15 cellular contexts compared by ENCODE assay signal in the genomic region with DNA sequence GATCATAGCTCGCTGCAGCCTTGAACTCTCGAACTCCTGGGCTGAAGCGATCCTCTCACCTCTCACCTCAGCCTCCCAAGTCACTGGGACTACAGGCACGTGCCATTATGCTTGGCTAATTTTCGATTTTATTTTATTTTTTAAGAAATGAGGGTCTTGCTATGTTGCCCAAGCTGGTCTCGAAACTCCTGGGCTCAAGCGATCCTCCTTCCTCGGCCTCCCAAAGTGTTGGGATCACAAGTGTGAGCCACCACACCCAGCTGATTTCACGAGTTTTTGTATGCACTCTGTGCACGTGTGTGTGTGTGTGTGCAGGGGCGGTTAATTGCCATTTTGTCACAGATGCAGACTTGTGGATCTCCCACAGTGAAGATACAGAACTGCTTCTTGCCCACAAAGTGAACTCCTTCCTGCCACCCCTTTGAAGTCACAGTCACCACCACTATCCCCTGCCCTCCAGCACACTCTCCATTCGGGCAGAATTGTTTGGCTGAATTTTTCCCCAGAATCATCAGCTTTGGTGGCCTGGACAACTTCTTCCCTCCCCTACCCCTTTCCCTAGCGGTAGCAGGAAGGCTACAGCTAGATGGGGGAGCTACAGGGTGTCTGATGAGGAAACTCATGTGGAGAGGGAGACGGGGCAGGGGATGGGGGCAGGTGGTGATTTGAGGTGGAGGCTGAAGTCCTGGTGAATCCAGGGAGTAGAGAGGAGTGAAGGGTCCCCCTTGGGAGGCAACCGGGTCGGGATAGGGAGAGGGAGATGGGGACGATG. TPM values are rescaled to one million over a fixed set of nuclear protein-coding genes. Genes with fewer than 3 reads are reported as not detected.
DNase-seq lines count a peak whose midpoint lies in the region; ATAC-seq, FAIRE-seq and TF ChIP-seq lines count a peak whose summit lies in the region.
"Had no signal": no experiment of that assay in that cellular context is flagged by ENCODE, and none has a peak within 500 bp of the region (broad histone marks: within the 10 kb centered on the region; RNA-seq: fewer than 3 reads in every experiment).

No MANE protein-coding gene starts in this region.

- H3K18ac ChIP-seq in H1 (ENCODE audit: extremely low read depth, low read length): no peak overlapping the region

- WGBS in H1 (ENCODE audit: extremely low coverage in 1 of 2, insufficient coverage in 1 of 2, insufficient read length in 1 of 2, insufficient replicate concordance in 2 of 2, low coverage in 1 of 2, low lambda C conversion rate in 2 of 2, missing lambda C conversion rate in 1 of 2), 2 experiments: 77% methylated on average over 17 of the region's 17 CpGs; no CpG with 5 or more reads in 1 of the 2 experiments

- peak overlapping the region; percentile 71; the same call in 1 of the 2 replicates for H3K27ac ChIP-seq in H1 (ENCODE audit: low read depth, low read length)
- H3K27ac ChIP-seq in neural progenitor cell: no peak overlapping the region

- no peak for FAIRE-seq in H1 (lab: Jason Lieb, UNC)
- FAIRE-seq: colon, GM19239, TTC549 had no signal

- H2BK12ac ChIP-seq in H1 (ENCODE audit: low read depth, low read length): 0 out of 2 replicates have a peak overlapping the region, but pooled peaks have one; percentile 39

- H3F3A ChIP-seq in Loucy (ENCODE audit: low read depth) (no peaks in the 10 kb centered on the region), neural progenitor cell (ENCODE audit: low read depth) (peaks cover 24% of the 10 kb centered on the region)

- CTCF ChIA-PET in Caco-2 (lab: Charles Lee): interaction anchor here (0.9 kb wide), 1 partner anchor 8 kb away, joined by 3 read pairs; no protein-coding TSS in a partner anchor
- CTCF ChIA-PET in H1 (lab: Charles Lee; ENCODE audit: partially characterized antibody): interaction anchor here (0.6 to 2.6 kb wide), 5 partner anchors 9 to 1431 kb away, joined by 3 to 29 read pairs (median 3); no protein-coding TSS in a partner anchor

- H3K79me1 ChIP-seq in H1 (ENCODE audit: low read depth, low read length): no peaks in the 10 kb centered on the region

- H3K23me2 ChIP-seq in H1 (ENCODE audit: low read depth, low read length): peaks cover 9% of the 10 kb centered on the region; the same call in 1 of the 2 replicates

- H4K5ac ChIP-seq in H1 (ENCODE audit: insufficient read length, low read depth, low read length): no peak overlapping the region

- H2BK15ac ChIP-seq in H1 (ENCODE audit: low read length): no peak overlapping the region

- H3K9me2 ChIP-seq in Loucy (replicated peaks; ENCODE audit: low read depth, low read length): no peaks in the 10 kb centered on the region

- no peaks in the 10 kb centered on the region for H3K27me3 ChIP-seq in Caco-2 (replicated peaks; ENCODE audit: control insufficient read depth, insufficient read depth, low read length)
- no peaks in the 10 kb centered on the region for H3K27me3 ChIP-seq in Loucy (ENCODE audit: insufficient read depth, low read length, poor library complexity, severe bottlenecking)
- H3K27me3 ChIP-seq in H1 (replicated peaks in 1 of 4; ENCODE audit: control insufficient read depth in 3 of 4, extremely low read depth in 1 of 4, insufficient read depth in 3 of 4, low read length in 3 of 4): no peaks in the 10 kb centered on the region
- no peaks in the 10 kb centered on the region for H3K27me3 ChIP-seq in neural progenitor cell

- H3K79me2 ChIP-seq in Loucy (ENCODE audit: insufficient read depth, low read length): no peaks in the 10 kb centered on the region
- H3K79me2 ChIP-seq in H1 (ENCODE audit: control insufficient read depth in 1 of 2, insufficient read depth in 2 of 2, low read length in 2 of 2): no peaks in the 10 kb centered on the region
- H3K79me2 ChIP-seq in neural progenitor cell (ENCODE audit: low read depth): no peaks in the 10 kb centered on the region

- H2AK5ac ChIP-seq in H1 (ENCODE audit: low read depth, low read length): peak overlapping the region; percentile 40; the same call in 1 of the 2 replicates

- peak overlapping the region; percentile 10; the same call in 1 of the 2 replicates for H3K4me3 ChIP-seq in Caco-2 (ENCODE audit: low read depth, low read length)
- no peak overlapping the region for H3K4me3 ChIP-seq in Loucy (ENCODE audit: low read length, poor library complexity, severe bottlenecking)
- peak overlapping the region in 3 of 4 experiments; percentile 42 to 58 (median 51); a peak in 4 of 8 replicates for H3K4me3 ChIP-seq in H1 (ENCODE audit: extremely low read depth in 1 of 4, insufficient read depth in 2 of 4, low read depth in 3 of 4, low read length in 4 of 4)
- H3K4me3 ChIP-seq in neural progenitor cell: peak overlapping the region; percentile 46

- H3K36me3 Mint-ChIP-seq in Caco-2 (ENCODE audit: insufficient read depth, unreplicated experiment) (no peaks in the 10 kb centered on the region), neural progenitor cell (no peaks in the 10 kb centered on the region)
- H3K36me3 Mint-ChIP-seq: activated CD8-positive, alpha-beta memory T cell treated with anti-CD3 and anti-CD28 coated beads, Interleukin-2, amount 10 ng/mL, durations not matched to agents 7 days and 5 days; CD14-positive monocyte had no signal

- H3K14ac ChIP-seq in H1 (ENCODE audit: insufficient read length): no peak overlapping the region

- H3K36me3 ChIP-seq in Caco-2 (ENCODE audit: control insufficient read depth, insufficient read depth, low read length): no peaks in the 10 kb centered on the region
- no peaks in the 10 kb centered on the region for H3K36me3 ChIP-seq in Loucy (ENCODE audit: insufficient read depth, low read length)
- H3K36me3 ChIP-seq in H1 (ENCODE audit: control insufficient read depth in 2 of 4, insufficient read depth in 4 of 4, low read length in 3 of 4): peaks cover 0 to 3% (median 0%) of the 10 kb centered on the region in 4 experiments; a peak in 1 of 8 replicates
- no peaks in the 10 kb centered on the region for H3K36me3 ChIP-seq in neural progenitor cell

- H2AFZ ChIP-seq in Loucy (ENCODE audit: low read length) (no peak overlapping the region), H1 (ENCODE audit: low read length) (no peak overlapping the region), neural progenitor cell (replicated peaks) (no peak overlapping the region)

- DNase-seq in Caco-2: no peak
- no peak for DNase-seq in H1 (ENCODE audit: low read depth in 1 of 2, low spot score in 2 of 2)
- no peak for DNase-seq in neural progenitor cell (ENCODE audit: low spot score)
- DNase-seq in NCI-H1092 treated with DMSO at 0.1 percent for 48 hours (lab: John Stamatoyannopoulos, UW): no peak
- no peak for DNase-seq in Kasumi-1 (lab: John Stamatoyannopoulos, UW)
- DNase-seq in activated CD8-positive, alpha-beta memory T cell treated with anti-CD3 and anti-CD28 coated beads, Interleukin-2, amount 50 U/mL, for 48 hours: no peak

- no peak overlapping the region for H2BK20ac ChIP-seq in H1 (ENCODE audit: low read length)

- H3K4me1 ChIP-seq in Caco-2 (no peaks in the 10 kb centered on the region), Loucy (ENCODE audit: insufficient read depth, low read length, poor library complexity, severe bottlenecking) (peaks cover 6% of the 10 kb centered on the region), H1 (replicated peaks in 1 of 4; ENCODE audit: control insufficient read depth in 3 of 4, insufficient read depth in 4 of 4, low read length in 3 of 4) (peaks cover 0 to 6% (median 5%) of the 10 kb centered on the region in 4 experiments; a peak in 5 of 7 replicates), neural progenitor cell (peaks cover 5% of the 10 kb centered on the region)

- H3K4me3 Mint-ChIP-seq in Caco-2 (ENCODE audit: unreplicated experiment): peak overlapping the region; percentile 63
- H3K4me3 Mint-ChIP-seq in neural progenitor cell: peak overlapping the region; percentile 75
- H3K4me3 Mint-ChIP-seq: activated CD8-positive, alpha-beta memory T cell treated with anti-CD3 and anti-CD28 coated beads, Interleukin-2, amount 10 ng/mL, durations not matched to agents 7 days and 5 days had no signal

- no peak overlapping the region for H3K9ac ChIP-seq in Loucy (ENCODE audit: low read depth, low read length, poor library complexity, severe bottlenecking)
- peak overlapping the region in 2 of 4 experiments; percentile 23 to 61; a peak in 3 of 7 replicates for H3K9ac ChIP-seq in H1 (replicated peaks in 1 of 4; ENCODE audit: extremely low read depth in 1 of 4, low read depth in 3 of 4, low read length in 3 of 4)
- H3K9ac ChIP-seq in neural progenitor cell: no peak overlapping the region

- H4K20me1 ChIP-seq in Loucy (ENCODE audit: insufficient read depth, low read length, poor library complexity, severe bottlenecking): no peaks in the 10 kb centered on the region
- no peaks in the 10 kb centered on the region for H4K20me1 ChIP-seq in H1 (replicated peaks in 1 of 2; ENCODE audit: control insufficient read depth in 1 of 2, insufficient read depth in 2 of 2, low read length in 2 of 2)
- H4K20me1 ChIP-seq in neural progenitor cell (ENCODE audit: low read depth): no peaks in the 10 kb centered on the region

- H3K4me1 Mint-ChIP-seq in Caco-2 (ENCODE audit: low read depth, unreplicated experiment) (no peaks in the 10 kb centered on the region), neural progenitor cell (peaks cover 5% of the 10 kb centered on the region)

- no peak overlapping the region for H4K8ac ChIP-seq in H1 (ENCODE audit: extremely low read depth, insufficient read depth, low read length)

- no peak for TF ChIP-seq RAD21 in H1 (IDR thresholded peaks at IDR 0.05 in 1 of 2, conservative IDR thresholded peaks at IDR 0.05 in 1 of 2; ENCODE audit: low read depth in 2 of 2, low read length in 2 of 2)

- ATAC-seq in HG03342 (IDR thresholded peaks at IDR 0.05; ENCODE audit: unreplicated experiment): no peak

- H3K27me3 Mint-ChIP-seq in Caco-2 (ENCODE audit: insufficient read depth, unreplicated experiment) (peaks cover 3% of the 10 kb centered on the region), neural progenitor cell (ENCODE audit: insufficient read depth, low read depth) (peaks cover 10% of the 10 kb centered on the region)

- H3K9me3 Mint-ChIP-seq in Caco-2 (ENCODE audit: unreplicated experiment) (no peaks in the 10 kb centered on the region), neural progenitor cell (no peaks in the 10 kb centered on the region)

- H3K9me3 ChIP-seq in Caco-2 (0 out of 2 replicates have a peak, but pooled peaks cover 3% of the 10 kb centered on the region), Loucy (ENCODE audit: insufficient read depth, low read depth, low read length) (no peaks in the 10 kb centered on the region), H1 (ENCODE audit: insufficient read depth in 2 of 2, low read depth in 1 of 2, low read length in 1 of 2) (no peaks in the 10 kb centered on the region), neural progenitor cell (ENCODE audit: low read depth) (no peaks in the 10 kb centered on the region)

- TF ChIP-seq EP300 in H1 (IDR thresholded peaks at IDR 0.05; ENCODE audit: borderline replicate concordance in 1 of 2, low read depth in 2 of 2, low read length in 2 of 2): no peak

- H2BK120ac ChIP-seq in H1 (replicated peaks; ENCODE audit: low read depth, low read length): no peak overlapping the region

- intact Hi-C loops in Caco-2 (cut with micrococcal nuclease; ENCODE audit: unreplicated experiment): no loop called here

- no peak overlapping the region for H3K23ac ChIP-seq in H1 (ENCODE audit: insufficient read length)

- no peak overlapping the region; the same call in 1 of the 2 replicates for H2BK5ac ChIP-seq in H1 (ENCODE audit: low read depth, low read length)

- H3K4me2 ChIP-seq in Loucy (ENCODE audit: low read depth, low read length, poor library complexity, severe bottlenecking) (peak overlapping the region; percentile 18), H1 (ENCODE audit: insufficient read depth in 1 of 2, low read depth in 2 of 2, low read length in 2 of 2) (peak overlapping the region; percentile 80 to 96), neural progenitor cell (peak overlapping the region; percentile 69)

- BruUV-seq in Caco-2 (replicated peaks; lab: Mats Ljungman, UMichigan): no TSS peak

- POLR2A ChIA-PET in Caco-2 (lab: Charles Lee): no interaction called here
- POLR2A ChIA-PET in H1 (lab: Charles Lee; ENCODE audit: partially characterized antibody): interaction anchor here (0.6 to 1.7 kb wide), 5 partner anchors 8 to 268 kb away, joined by 3 to 7 read pairs (median 4); no protein-coding TSS in a partner anchor

- H3K27ac Mint-ChIP-seq in Caco-2 (ENCODE audit: unreplicated experiment) (no peak overlapping the region), neural progenitor cell (no peak overlapping the region)
- H3K27ac Mint-ChIP-seq: activated CD8-positive, alpha-beta memory T cell treated with anti-CD3 and anti-CD28 coated beads, Interleukin-2, amount 10 ng/mL, durations not matched to agents 7 days and 5 days had no signal

- TF ChIP-seq POLR2A in H1 (IDR thresholded peaks at IDR 0.05; ENCODE audit: control extremely low read depth in 1 of 2, low read depth in 2 of 2, low read length in 2 of 2): no peak

- H4K91ac ChIP-seq in H1 (replicated peaks; ENCODE audit: insufficient read length, low read length): peak overlapping the region; percentile 31

- no peak overlapping the region for H3K56ac ChIP-seq in H1 (replicated peaks; ENCODE audit: insufficient read length, low read depth, low read length)

- TF ChIP-seq CTCF in Caco-2 (IDR thresholded peaks at IDR 0.05; ENCODE audit: insufficient read depth in 1 of 2, low read depth in 1 of 2, low read length in 1 of 2, severe bottlenecking in 1 of 2, unreplicated experiment in 1 of 2) (no peak), Loucy (conservative IDR thresholded peaks at IDR 0.05; ENCODE audit: low read length) (no peak), H1 (IDR thresholded peaks at IDR 0.05; ENCODE audit: control extremely low read depth in 1 of 3, insufficient read depth in 1 of 3, low read depth in 1 of 3, low read length in 3 of 3) (no peak), neural progenitor cell (IDR thresholded peaks at IDR 0.05) (no peak)

- no peak overlapping the region for H3K4ac ChIP-seq in H1 (replicated peaks; ENCODE audit: insufficient read length, low read depth, low read length)

RNA-seq across cellular contexts. Expression of a gene that starts 59.6 kb away (rescaled TPM):
- total RNA-seq in Caco-2 (2022): 0.07 TPM in 1 of 2 replicates, not detected in the other
- total RNA-seq in H1 (2021; fragmentation: NEBNext Ultra II Directional; extraction: Animal tissue kit (Norgen Biotek cat#: 25700)): 9.8 and 9.9 TPM in 2 replicates
- polyA plus RNA-seq in H1 (2011; rRNA removed): 15.0 and 18.2 TPM in 2 replicates
- polyA plus RNA-seq in H1 (2011; cell fraction: cytosol; rRNA removed): 15.4 TPM
- 43.5 TPM for polyA plus RNA-seq in H1 (2011; cell fraction: nucleus; rRNA removed)
- 9.0 to 15.7 TPM (median 12.5 TPM) in 4 replicates for polyA plus RNA-seq in H1 (2012, experiment 1 of 2)
- polyA plus RNA-seq in H1 (2012, experiment 2 of 2): 6.1 TPM
- polyA plus RNA-seq in H1 (2013, experiment 1 of 2): 11.1 TPM
- polyA plus RNA-seq in H1 (2013, experiment 2 of 2): 10.4 TPM
- polyA minus RNA-seq in H1 (2011; rRNA and poly(A)+ RNA removed): 4.4 and 4.7 TPM in 2 replicates
- polyA minus RNA-seq in H1 (2011; cell fraction: cytosol; rRNA and poly(A)+ RNA removed): 4.8 TPM
- 11.7 TPM for polyA minus RNA-seq in H1 (2011; cell fraction: nucleus; rRNA and poly(A)+ RNA removed)
- 7.9 and 16.1 TPM in 2 replicates for total RNA-seq in neural progenitor cell (ENCODE audit: low replicate concordance)
- total RNA-seq: activated CD8-positive, alpha-beta memory T cell treated with anti-CD3 and anti-CD28 coated beads, Interleukin-2, amount 10 ng/mL, durations not matched to agents 7 days and 5 days; myocyte; skeletal muscle tissue had no signal
- polyA plus RNA-seq: CD14-positive monocyte had no signal

Comparison
In these comparisons a context has a peak if more than half of its experiments do, and no peak if none do; other contexts are left out.
1. H3K4me2 ChIP-seq: peak in every context shown above with its lines; median percentile 88 in H1; 69 in neural progenitor cell; 18 in Loucy.